In genomic region chr5:36285837-36286615, GRCh38 we compare ENCODE assay signal across 31 cellular contexts. TPM values are rescaled to one million over a fixed set of nuclear protein-coding genes. Genes with fewer than 3 reads are reported as not detected.
DNase-seq lines count a peak whose midpoint lies in the region; ATAC-seq, FAIRE-seq and TF ChIP-seq lines count a peak whose summit lies in the region.
"Had no signal": no experiment of that assay in that cellular context is flagged by ENCODE, and none has a peak within 500 bp of the region (broad histone marks: within the 10 kb centered on the region; RNA-seq: fewer than 3 reads in every experiment).

No MANE protein-coding gene starts in this region.

- WGBS in H1 (ENCODE audit: extremely low coverage in 1 of 2, insufficient coverage in 1 of 2, insufficient read length in 1 of 2, insufficient replicate concordance in 2 of 2, low coverage in 1 of 2, low lambda C conversion rate in 2 of 2, missing lambda C conversion rate in 1 of 2), 2 experiments = 74% methylated on average over 2 of the region's 2 CpGs; no CpG with 5 or more reads in 1 of the 2 experiments
- WGBS in prostate gland = 35% methylated on average over 2 of the region's 2 CpGs

- no peak overlapping the region for H3K4ac ChIP-seq in H1 (replicated peaks; ENCODE audit: insufficient read length, low read depth, low read length)

- no peak overlapping the region for H3K56ac ChIP-seq in H1 (replicated peaks; ENCODE audit: insufficient read length, low read depth, low read length)

- no peak for FAIRE-seq in H1 (lab: Jason Lieb, UNC)
- FAIRE-seq: A204.1, GM12878, GM12892, GM18507 had no signal

- H3K36me3 ChIP-seq in H1 (ENCODE audit: control insufficient read depth in 2 of 4, insufficient read depth in 4 of 4, low read length in 3 of 4) (no peaks in the 10 kb centered on the region), prostate gland (no peaks in the 10 kb centered on the region), brain microvascular endothelial cell (replicated peaks) (no peaks in the 10 kb centered on the region)
- H3K36me3 ChIP-seq: BE2C, BLaER1 had no signal

- H3K4me1 ChIP-seq in H1 (replicated peaks in 1 of 4; ENCODE audit: control insufficient read depth in 3 of 4, insufficient read depth in 4 of 4, low read length in 3 of 4) = no peaks in the 10 kb centered on the region
- no peaks in the 10 kb centered on the region for H3K4me1 ChIP-seq in prostate gland (replicated peaks)
- H3K4me1 ChIP-seq: BE2C, BLaER1 had no signal

- DNase-seq in LNCaP clone FGC (ENCODE audit: low read depth) (peak; percentile 91), H1 (ENCODE audit: low read depth in 1 of 2, low spot score in 2 of 2) (no peak), prostate gland (ENCODE audit: low spot score) (peak; percentile 14), brain microvascular endothelial cell (no peak)
- DNase-seq: 8988T; ACHN; BE2C; C1 segment of cervical spinal cord; CD4-positive, alpha-beta memory T cell; CD4-positive, CD25-positive, alpha-beta regulatory T cell; CD8-positive, alpha-beta memory T cell; COR-L47; DMS 273 treated with DMSO at 0.1 percent for 48 hours; DMS153; DMS53; DMS79; DND-41; EL; GDM1 had no signal

- no peak overlapping the region for H3K9ac ChIP-seq in H1 (replicated peaks in 1 of 4; ENCODE audit: extremely low read depth in 1 of 4, low read depth in 3 of 4, low read length in 3 of 4)
- H3K9ac ChIP-seq: BLaER1 had no signal

- no peaks in the 10 kb centered on the region for H3K27me3 ChIP-seq in H1 (replicated peaks in 1 of 4; ENCODE audit: control insufficient read depth in 3 of 4, extremely low read depth in 1 of 4, insufficient read depth in 3 of 4, low read length in 3 of 4)
- no peaks in the 10 kb centered on the region for H3K27me3 ChIP-seq in prostate gland (replicated peaks; ENCODE audit: insufficient read depth)
- no peaks in the 10 kb centered on the region for H3K27me3 ChIP-seq in brain microvascular endothelial cell (replicated peaks)
- H3K27me3 ChIP-seq: BLaER1 had no signal

- H3K9me3 ChIP-seq in H1 (ENCODE audit: insufficient read depth in 2 of 2, low read depth in 1 of 2, low read length in 1 of 2) (no peaks in the 10 kb centered on the region), prostate gland (no peaks in the 10 kb centered on the region)
- H3K9me3 ChIP-seq: BE2C, BLaER1 had no signal

- intact Hi-C loops in prostate gland (cut with DNase I) = no loop called here

- POLR2A ChIA-PET in H1 (lab: Charles Lee; ENCODE audit: partially characterized antibody) = interaction anchor here (1.3 kb wide), 1 partner anchor 8 kb away, joined by 3 read pairs; no protein-coding TSS in a partner anchor

- no peaks in the 10 kb centered on the region for H3K79me2 ChIP-seq in H1 (ENCODE audit: control insufficient read depth in 1 of 2, insufficient read depth in 2 of 2, low read length in 2 of 2)

- H3K23me2 ChIP-seq in H1 (ENCODE audit: low read depth, low read length) = no peaks in the 10 kb centered on the region; the same call in 1 of the 2 replicates

- no peak for TF ChIP-seq POLR2A in H1 (IDR thresholded peaks at IDR 0.05; ENCODE audit: control extremely low read depth in 1 of 2, low read depth in 2 of 2, low read length in 2 of 2)
- TF ChIP-seq POLR2A in prostate gland (IDR thresholded peaks at IDR 0.05) = no peak

- in situ Hi-C loops in brain microvascular endothelial cell (cut with HindIII; ENCODE audit: low pct_ligation_motif_present, low sequenced_read_pairs) = no loop called here

- H4K20me1 ChIP-seq in H1 (replicated peaks in 1 of 2; ENCODE audit: control insufficient read depth in 1 of 2, insufficient read depth in 2 of 2, low read length in 2 of 2) = no peaks in the 10 kb centered on the region
- H4K20me1 ChIP-seq: BLaER1 had no signal

- TF ChIP-seq CTCF in LNCaP clone FGC (IDR thresholded peaks at IDR 0.05; ENCODE audit: control insufficient read depth, extremely low read depth, insufficient read depth) (no peak), H1 (IDR thresholded peaks at IDR 0.05; ENCODE audit: control extremely low read depth in 1 of 3, insufficient read depth in 1 of 3, low read depth in 1 of 3, low read length in 3 of 3) (no peak), prostate gland (IDR thresholded peaks at IDR 0.05) (no peak), brain microvascular endothelial cell (IDR thresholded peaks at IDR 0.05; ENCODE audit: low read depth, low read length, missing control alignments) (no peak)

- H2BK15ac ChIP-seq in H1 (ENCODE audit: low read length) = no peak overlapping the region

- 0 out of 2 replicates have a peak overlapping the region, but pooled peaks have one; percentile 11 for H2AFZ ChIP-seq in H1 (ENCODE audit: low read length)

- H3K4me3 ChIP-seq in LNCaP clone FGC (ENCODE audit: low read depth, low read length) = no peak overlapping the region
- H3K4me3 ChIP-seq in H1 (ENCODE audit: extremely low read depth in 1 of 4, insufficient read depth in 2 of 4, low read depth in 3 of 4, low read length in 4 of 4) = no peak overlapping the region
- H3K4me3 ChIP-seq in prostate gland = no peak overlapping the region
- H3K4me3 ChIP-seq in brain microvascular endothelial cell (ENCODE audit: low read depth, low read length) = no peak overlapping the region
- H3K4me3 ChIP-seq: BLaER1, GM12878 had no signal

- H3K27ac ChIP-seq in H1 (ENCODE audit: low read depth, low read length) (no peak overlapping the region), prostate gland (peak overlapping the region in 1 of 2 donors; percentile 28), brain microvascular endothelial cell (no peak overlapping the region)
- H3K27ac ChIP-seq: BLaER1 had no signal

- H3K14ac ChIP-seq in H1 (ENCODE audit: insufficient read length) = no peak overlapping the region

- H2BK5ac ChIP-seq in H1 (ENCODE audit: low read depth, low read length) = no peak overlapping the region

- TF ChIP-seq EP300 in H1 (IDR thresholded peaks at IDR 0.05; ENCODE audit: borderline replicate concordance in 1 of 2, low read depth in 2 of 2, low read length in 2 of 2) = no peak

- no peak overlapping the region for H4K5ac ChIP-seq in H1 (ENCODE audit: insufficient read length, low read depth, low read length)

- H2BK120ac ChIP-seq in H1 (replicated peaks; ENCODE audit: low read depth, low read length) = no peak overlapping the region

- H2BK20ac ChIP-seq in H1 (ENCODE audit: low read length) = no peak overlapping the region

- no peak overlapping the region for H3K23ac ChIP-seq in H1 (ENCODE audit: insufficient read length)

- H3K18ac ChIP-seq in H1 (ENCODE audit: extremely low read depth, low read length) = no peak overlapping the region

- H4K91ac ChIP-seq in H1 (replicated peaks; ENCODE audit: insufficient read length, low read length) = no peak overlapping the region

- H2AK5ac ChIP-seq in H1 (ENCODE audit: low read depth, low read length) = no peak overlapping the region

- H4K8ac ChIP-seq in H1 (ENCODE audit: extremely low read depth, insufficient read depth, low read length) = no peak overlapping the region

- no peak overlapping the region for H3K4me2 ChIP-seq in H1 (ENCODE audit: insufficient read depth in 1 of 2, low read depth in 2 of 2, low read length in 2 of 2)
- H3K4me2 ChIP-seq: BLaER1 had no signal

- no peak for ATAC-seq in HG03045 (IDR thresholded peaks at IDR 0.05; ENCODE audit: unreplicated experiment)
- no peak for ATAC-seq in HG03520 (IDR thresholded peaks at IDR 0.05; ENCODE audit: unreplicated experiment)
- ATAC-seq: GM12878 had no signal

- H3K79me1 ChIP-seq in H1 (ENCODE audit: low read depth, low read length) = no peaks in the 10 kb centered on the region

- no peak for TF ChIP-seq RAD21 in H1 (IDR thresholded peaks at IDR 0.05 in 1 of 2, conservative IDR thresholded peaks at IDR 0.05 in 1 of 2; ENCODE audit: low read depth in 2 of 2, low read length in 2 of 2)

- CTCF ChIA-PET in H1 (lab: Charles Lee; ENCODE audit: partially characterized antibody) = interaction anchor here (0.9 to 1.3 kb wide), 3 partner anchors 20 to 77 kb away, joined by 3 read pairs; no protein-coding TSS in a partner anchor

- H2BK12ac ChIP-seq in H1 (ENCODE audit: low read depth, low read length) = no peak overlapping the region

TF ChIP-seq in H1, 55 proteins besides CTCF, POLR2A, EP300 and RAD21:
- TF ChIP-seq SIN3A (conservative IDR thresholded peaks at IDR 0.05 in 1 of 2, IDR thresholded peaks at IDR 0.05 in 1 of 2; ENCODE audit: low read depth in 1 of 2, low read length in 2 of 2) (no peak), MAFK (IDR thresholded peaks at IDR 0.05; ENCODE audit: low read depth, low read length) (no peak), SIRT6 (IDR thresholded peaks at IDR 0.05; ENCODE audit: low read length) (no peak), TAF1 (IDR thresholded peaks at IDR 0.05; ENCODE audit: low read depth, low read length) (no peak), EGR1 (IDR thresholded peaks at IDR 0.05; ENCODE audit: borderline replicate concordance, low read depth, low read length) (no peak)
- TF ChIP-seq, protein P1, sequence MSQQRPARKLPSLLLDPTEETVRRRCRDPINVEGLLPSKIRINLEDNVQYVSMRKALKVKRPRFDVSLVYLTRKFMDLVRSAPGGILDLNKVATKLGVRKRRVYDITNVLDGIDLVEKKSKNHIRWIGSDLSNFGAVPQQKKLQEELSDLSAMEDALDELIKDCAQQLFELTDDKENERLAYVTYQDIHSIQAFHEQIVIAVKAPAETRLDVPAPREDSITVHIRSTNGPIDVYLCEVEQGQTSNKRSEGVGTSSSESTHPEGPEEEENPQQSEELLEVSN (IDR thresholded peaks at IDR 0.05) = no peak

RNA-seq across cellular contexts. Expression of gene RANBP3L, which starts 15.7 kb away (rescaled TPM):
- total RNA-seq in H1 (2021; fragmentation: NEBNext Ultra II Directional; extraction: Animal tissue kit (Norgen Biotek cat#: 25700)) = not detected in 2 replicates
- polyA plus RNA-seq in H1 (2011; rRNA removed) = not detected in 2 replicates
- polyA plus RNA-seq in H1 (2011; cell fraction: cytosol; rRNA removed) = not detected
- not detected for polyA plus RNA-seq in H1 (2011; cell fraction: nucleus; rRNA removed)
- polyA plus RNA-seq in H1 (2012, experiment 1 of 2) = not detected in 4 replicates
- not detected for polyA plus RNA-seq in H1 (2012, experiment 2 of 2)
- not detected for polyA plus RNA-seq in H1 (2013, experiment 1 of 2)
- polyA plus RNA-seq in H1 (2013, experiment 2 of 2) = not detected
- polyA minus RNA-seq in H1 (2011; rRNA and poly(A)+ RNA removed) = not detected in 2 replicates
- not detected for polyA minus RNA-seq in H1 (2011; cell fraction: cytosol; rRNA and poly(A)+ RNA removed)
- polyA minus RNA-seq in H1 (2011; cell fraction: nucleus; rRNA and poly(A)+ RNA removed) = not detected
- 10 to 100 TPM; 17.7 to 21.2 TPM for total RNA-seq in prostate gland
- total RNA-seq: A673; CD4-positive, alpha-beta memory T cell; CD4-positive, CD25-positive, alpha-beta regulatory T cell; CD8-positive, alpha-beta memory T cell; Daoy; G401 had no signal
- polyA plus RNA-seq: AG04450; CD14-positive monocyte; CD4-positive, alpha-beta memory T cell; CD4-positive, CD25-positive, alpha-beta regulatory T cell; CD8-positive, alpha-beta memory T cell had no signal

RNA-seq across cellular contexts. Expression of gene NADK2, which starts 44.3 kb away (rescaled TPM):
- 16.1 and 16.4 TPM in 2 replicates for total RNA-seq in H1 (2021; fragmentation: NEBNext Ultra II Directional; extraction: Animal tissue kit (Norgen Biotek cat#: 25700))
- polyA plus RNA-seq in H1 (2011; rRNA removed) = 3.3 and 3.4 TPM in 2 replicates
- polyA plus RNA-seq in H1 (2011; cell fraction: cytosol; rRNA removed) = 5.9 TPM
- polyA plus RNA-seq in H1 (2011; cell fraction: nucleus; rRNA removed) = 4.2 TPM
- polyA plus RNA-seq in H1 (2012, experiment 1 of 2) = 7.4 to 15.4 TPM (median 13.1 TPM) in 4 replicates
- 0.97 TPM for polyA plus RNA-seq in H1 (2012, experiment 2 of 2)
- 4.2 TPM for polyA plus RNA-seq in H1 (2013, experiment 1 of 2)
- 4.0 TPM for polyA plus RNA-seq in H1 (2013, experiment 2 of 2)
- 10.4 and 14.0 TPM in 2 replicates for polyA minus RNA-seq in H1 (2011; rRNA and poly(A)+ RNA removed)
- polyA minus RNA-seq in H1 (2011; cell fraction: cytosol; rRNA and poly(A)+ RNA removed) = 12.0 TPM
- 8.8 TPM for polyA minus RNA-seq in H1 (2011; cell fraction: nucleus; rRNA and poly(A)+ RNA removed)
- total RNA-seq in prostate gland = 10 to 100 TPM; 21.6 to 37.9 TPM

Comparison
In these comparisons a context has a peak if more than half of its experiments do, and no peak if none do; other contexts are left out.
1. DNase-seq: peak in LNCaP clone FGC (single experiment) and prostate gland (single experiment); none in H1 (0 of 2) and brain microvascular endothelial cell (single experiment).
2. RNA of gene RANBP3L, which starts 15.7 kb away (total RNA-seq): 17.7 to 21.2 TPM in prostate gland; not detected in H1; every median in the first group is over 10 times any median in the second.